ENCODE assay signal across 28 cellular contexts in genomic region chr20:12305555-12305954, GRCh38.
DNase-seq lines count a peak whose midpoint lies in the region; ATAC-seq and TF ChIP-seq lines count a peak whose summit lies in the region.
"Had no signal": no experiment of that assay in that cellular context is flagged by ENCODE, and none has a peak within 500 bp of the region (broad histone marks: within the 10 kb centered on the region; RNA-seq: fewer than 3 reads in every experiment).

No MANE protein-coding gene starts in this region.

- peak overlapping the region; percentile 96 for H3K27ac Mint-ChIP-seq in neural crest cell (ENCODE audit: unreplicated experiment)
- H3K27ac Mint-ChIP-seq: activated naive CD4-positive, alpha-beta T cell treated with anti-CD3 and anti-CD28 coated beads, Interleukin-2, amount 50 U/mL, for 72 hours; stimulated activated naive B cell treated with anti-CD40 and anti-IgM and Interleukin-4, amounts not matched to agents 10 μg/mL and 1 μg/mL and 100 μg/mL, for 72 hours had no signal

- H3K27me3 ChIP-seq in dorsolateral prefrontal cortex (no peaks in the 10 kb centered on the region), uterus (no peaks in the 10 kb centered on the region)
- H3K27me3 ChIP-seq: BE2C, tibial artery had no signal

- H3K36me3 Mint-ChIP-seq in neural crest cell (ENCODE audit: low read depth): peaks cover 13% of the 10 kb centered on the region
- H3K36me3 Mint-ChIP-seq: activated naive CD4-positive, alpha-beta T cell treated with anti-CD3 and anti-CD28 coated beads, Interleukin-2, amount 50 U/mL, for 72 hours; stimulated activated naive B cell treated with anti-CD40 and anti-IgM and Interleukin-4, amounts not matched to agents 10 μg/mL and 1 μg/mL and 100 μg/mL, for 72 hours had no signal

- H3K4me1 ChIP-seq in uterus: no peaks in the 10 kb centered on the region
- H3K4me1 ChIP-seq: BE2C, Caco-2, SJCRH30 had no signal

- H3K9me3 ChIP-seq in uterus: no peaks in the 10 kb centered on the region
- H3K9me3 ChIP-seq: Caco-2, SJCRH30, tibial artery had no signal

- no peaks in the 10 kb centered on the region for H3K36me3 ChIP-seq in uterus
- H3K36me3 ChIP-seq: BE2C, SJCRH30, tibial artery had no signal

- TF ChIP-seq POLR2A in uterus (IDR thresholded peaks at IDR 0.05): no peak

- ATAC-seq in HG02884 (IDR thresholded peaks at IDR 0.05; ENCODE audit: unreplicated experiment) (no peak), GM18909 (IDR thresholded peaks at IDR 0.05; ENCODE audit: poor library complexity, unreplicated experiment) (no peak)
- ATAC-seq: activated naive CD4-positive, alpha-beta T cell treated with anti-CD3 and anti-CD28 coated beads, Interleukin-2, amount 50 U/mL, for 72 hours; HCT116; Panc1; stimulated activated naive B cell treated with anti-CD40 and anti-IgM and Interleukin-4, amounts not matched to agents 10 μg/mL and 1 μg/mL and 100 μg/mL, for 72 hours had no signal

- H3K4me3 ChIP-seq in dorsolateral prefrontal cortex: no peak overlapping the region
- H3K4me3 ChIP-seq in uterus: no peak overlapping the region
- H3K4me3 ChIP-seq: SJCRH30, tibial artery had no signal

- H3K4me1 Mint-ChIP-seq in neural crest cell: peaks cover 20% of the 10 kb centered on the region
- H3K4me1 Mint-ChIP-seq: stimulated activated naive B cell treated with anti-CD40 and anti-IgM and Interleukin-4, amounts not matched to agents 10 μg/mL and 1 μg/mL and 100 μg/mL, for 72 hours had no signal

- intact Hi-C loops in dorsolateral prefrontal cortex (cut with DNase I) (no loop called here), uterus (cut with DNase I; ENCODE audit: low total_unique reads) (no loop called here)

- H3K27ac ChIP-seq in dorsolateral prefrontal cortex (peak overlapping the region in 48 of 59 donors; percentile 11 to 83 (median 58)), uterus (peak overlapping the region; percentile 50 to 68)
- H3K27ac ChIP-seq: SJCRH30, tibial artery had no signal

- TF ChIP-seq CTCF in dorsolateral prefrontal cortex (IDR thresholded peaks at IDR 0.05 in 54 of 56, conservative IDR thresholded peaks at IDR 0.05 in 2 of 56; ENCODE audit: low read depth in 1 of 56, partially characterized antibody in 56 of 56): no peak
- TF ChIP-seq CTCF in neural crest cell (conservative IDR thresholded peaks at IDR 0.05): no peak
- TF ChIP-seq CTCF in uterus (IDR thresholded peaks at IDR 0.05): no peak

- peaks cover 8% of the 10 kb centered on the region for H3K9me3 Mint-ChIP-seq in neural crest cell

- H3K27me3 Mint-ChIP-seq in neural crest cell (ENCODE audit: low read depth): no peaks in the 10 kb centered on the region
- H3K27me3 Mint-ChIP-seq: stimulated activated naive B cell treated with anti-CD40 and anti-IgM and Interleukin-4, amounts not matched to agents 10 μg/mL and 1 μg/mL and 100 μg/mL, for 72 hours had no signal

- DNase-seq in NCI-H2171 treated with DMSO at 0.1 percent for 48 hours (lab: John Stamatoyannopoulos, UW): peak; percentile 21
- no peak for DNase-seq in NCI-H2171 (lab: John Stamatoyannopoulos, UW)
- DNase-seq in dorsolateral prefrontal cortex: no peak
- DNase-seq in neural crest cell (ENCODE audit: low read depth, low spot score): no peak
- DNase-seq in uterus: no peak
- DNase-seq in HuH-7.5 (ENCODE audit: low spot score): no peak
- DNase-seq: activated CD4-positive, alpha-beta T cell treated with anti-CD3 and anti-CD28 coated beads, Interleukin-2, amount 50 U/mL, for 48 hours; activated CD8-positive, alpha-beta memory T cell treated with anti-CD3 and anti-CD28 coated beads, Interleukin-2, amount 50 U/mL, for 4 hours; BE2C; Caco-2; cerebellar nuclear complex; IMR-90; NCI-H1048; NCI-H187 treated with DMSO at 0.1 percent for 48 hours; NCI-H526; occipital lobe; retina; SJCRH30; stimulated activated CD4-positive, alpha-beta T cell treated with anti-CD3 and anti-CD28 coated beads, Interleukin-12 subunit alpha, Interleukin-12 subunit beta, amount 100 ng/mL, for 4 hours; stimulated activated CD4-positive, alpha-beta T cell treated with anti-CD3 and anti-CD28 coated beads, Interleukin-4, amount 100 ng/mL, for 24 hours; stimulated activated naive B cell treated with anti-CD40 and anti-IgM and Interleukin-4, amounts not matched to agents 10 μg/mL and 1 μg/mL and 100 μg/mL, for 72 hours; T-helper 1 cell; tibial artery had no signal

- H3K4me3 Mint-ChIP-seq in neural crest cell: no peak overlapping the region
- H3K4me3 Mint-ChIP-seq: stimulated activated naive B cell treated with anti-CD40 and anti-IgM and Interleukin-4, amounts not matched to agents 10 μg/mL and 1 μg/mL and 100 μg/mL, for 72 hours had no signal
